Comparison of ENCODE assay signal across 26 cellular contexts in the genomic region with DNA sequence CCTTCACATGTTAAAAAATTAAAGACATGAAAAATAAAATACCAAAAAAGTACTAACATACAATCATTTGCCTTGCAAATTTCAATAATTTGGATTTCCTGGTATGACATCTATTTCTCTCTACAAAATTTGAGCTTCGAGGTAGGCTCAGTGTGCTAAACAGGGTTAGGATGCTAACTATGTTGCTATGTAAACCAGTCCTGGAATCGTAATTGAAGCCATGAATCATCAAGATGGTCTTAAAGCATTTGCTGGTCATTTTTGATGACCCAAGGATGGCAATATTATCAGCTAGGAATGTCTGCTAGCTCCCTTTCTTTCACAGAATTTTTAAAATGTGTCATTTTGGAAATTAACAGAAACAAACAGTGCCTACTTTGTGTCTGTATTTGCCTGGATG.
"Had no signal": no experiment of that assay in that cellular context is flagged by ENCODE, and none has a peak within 500 bp of the region (broad histone marks: within the 10 kb centered on the region; RNA-seq: fewer than 3 reads in every experiment).

No MANE protein-coding gene starts in this region.

- DNase-seq: activated B cell treated with CpG ODN at 0.5 μM for 24 hours; activated CD4-positive, alpha-beta T cell treated with anti-CD3 and anti-CD28 coated beads for 48 hours; activated CD4-positive, alpha-beta T cell treated with anti-CD3 and anti-CD28 coated beads, Interleukin-2, amount 50 U/mL, for 1 hour; activated CD4-positive, alpha-beta T cell treated with anti-CD3 and anti-CD28 coated beads, Interleukin-2, amount 50 U/mL, for 48 hours; activated CD8-positive, alpha-beta memory T cell treated with anti-CD3 and anti-CD28 coated beads for 24 hours; activated CD8-positive, alpha-beta T cell treated with anti-CD3 and anti-CD28 coated beads for 36 hours; activated effector memory CD4-positive, alpha-beta T cell treated with Interleukin-2 at 50 U/mL for 16 hours; activated gamma-delta T cell treated with Interleukin-2 at 50 U/mL for 16 hours; activated naive CD4-positive, alpha-beta T cell treated with anti-CD3 and anti-CD28 coated beads, Interleukin-2, amount 50 U/mL, for 16 hours; activated naive CD4-positive, alpha-beta T cell treated with Interleukin-2 at 50 U/mL for 16 hours; activated T-cell treated with anti-CD3 and anti-CD28 coated beads, Interleukin-2, amount 50 U/mL, for 4 hours; amniotic stem cell; anterior cingulate cortex; brain microvascular endothelial cell; dorsolateral prefrontal cortex; effector memory CD4-positive, alpha-beta T cell; endodermal cell; foreskin fibroblast; head of caudate nucleus; T-helper 17 cell; T1000; WERI-Rb-1 had no signal

- H3K4me3 ChIP-seq: coronary artery, dorsolateral prefrontal cortex had no signal

- H3K27me3 ChIP-seq: brain microvascular endothelial cell, dorsolateral prefrontal cortex had no signal

- H3K36me3 ChIP-seq: brain microvascular endothelial cell had no signal

- H3K27ac ChIP-seq: brain microvascular endothelial cell, coronary artery, dorsolateral prefrontal cortex, WERI-Rb-1 had no signal

- ATAC-seq: activated CD4-positive, CD25-positive, alpha-beta regulatory T cell treated with anti-CD3 and anti-CD28 coated beads, Interleukin-2, amount 50 U/mL, for 24 hours; activated CD8-positive, alpha-beta T cell treated with anti-CD3 and anti-CD28 coated beads for 36 hours; activated T-cell treated with anti-CD3 and anti-CD28 coated beads, Interleukin-2, amount 50 U/mL, for 4 hours; activated T-helper 17 cell treated with anti-CD3 and anti-CD28 coated beads, Interleukin-2, amount 50 U/mL, for 72 hours; esophagus mucosa; T-helper 17 cell had no signal
